12 cellular contexts compared by ENCODE assay signal in the genomic region with DNA sequence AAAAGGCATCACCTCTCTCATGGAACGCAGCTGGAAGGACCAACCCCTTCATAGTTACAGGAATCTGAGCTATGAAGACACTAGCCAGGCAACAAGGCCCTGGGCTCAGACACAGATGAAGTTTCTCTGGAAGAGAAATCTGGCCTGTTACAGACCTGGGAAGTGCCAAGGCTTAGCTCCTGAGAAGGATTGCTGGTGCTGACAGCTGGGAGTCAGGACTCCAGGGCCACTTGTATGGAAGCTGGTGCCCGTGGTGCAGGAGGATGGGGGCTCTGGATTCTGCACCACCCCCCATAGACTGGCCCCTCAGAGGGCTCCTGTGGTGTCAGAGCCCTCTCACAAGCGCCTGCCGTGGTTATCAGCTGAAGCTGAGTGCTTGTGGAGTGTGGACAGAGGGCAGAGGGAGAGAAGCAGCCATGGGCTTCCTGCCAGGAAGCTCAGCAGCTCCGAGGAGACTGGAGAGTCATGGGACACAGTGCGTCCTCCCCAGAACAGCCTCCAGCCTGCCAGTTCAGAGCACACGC.
A peak's percentile ranks its signal among the peaks of the same experiment; 100 is the strongest.
DNase-seq lines count a peak whose midpoint lies in the region; ATAC-seq and TF ChIP-seq lines count a peak whose summit lies in the region.
"Had no signal": no experiment of that assay in that cellular context is flagged by ENCODE, and none has a peak within 500 bp of the region (broad histone marks: within the 10 kb centered on the region; RNA-seq: fewer than 3 reads in every experiment).

No MANE protein-coding gene starts in this region.

- no peak overlapping the region for H2BK120ac ChIP-seq in mesendoderm (ENCODE audit: low read depth, low read length)

- H3K27me3 ChIP-seq in esophagus muscularis mucosa: no peaks in the 10 kb centered on the region
- H3K27me3 ChIP-seq in mesendoderm (ENCODE audit: insufficient read depth, low read length, poor library complexity): no peaks in the 10 kb centered on the region
- no peaks in the 10 kb centered on the region for H3K27me3 ChIP-seq in thoracic aorta (replicated peaks; ENCODE audit: insufficient read depth)
- H3K27me3 ChIP-seq in prostate gland (replicated peaks; ENCODE audit: insufficient read depth): no peaks in the 10 kb centered on the region

- no peak overlapping the region for H2BK5ac ChIP-seq in mesendoderm (ENCODE audit: low read length)

- H2BK15ac ChIP-seq in mesendoderm (replicated peaks; ENCODE audit: low read depth): no peak overlapping the region

- peaks cover 47 to 58% (median 57%) of the 10 kb centered on the region in 4 donors for H3K4me1 ChIP-seq in esophagus muscularis mucosa
- H3K4me1 ChIP-seq in mesendoderm (ENCODE audit: control insufficient read depth, low read depth, low read length): no peaks in the 10 kb centered on the region
- peaks cover 31 to 58% of the 10 kb centered on the region in 2 donors for H3K4me1 ChIP-seq in thoracic aorta (ENCODE audit: control insufficient read depth in 1 of 2, low read depth in 2 of 2)
- H3K4me1 ChIP-seq in prostate gland (replicated peaks): no peaks in the 10 kb centered on the region

- H3K27ac ChIP-seq in esophagus muscularis mucosa (replicated peaks in 1 of 4) (peak overlapping the region; percentile 81 to 88 (median 88)), mesendoderm (ENCODE audit: low read depth, low read length) (no peak overlapping the region), thoracic aorta (peak overlapping the region; percentile 67 to 83), prostate gland (no peak overlapping the region)

- H3K56ac ChIP-seq in mesendoderm (ENCODE audit: low read length): no peak overlapping the region

- ATAC-seq in thoracic aorta (ENCODE audit: insufficient number of reproducible peaks, low FRiP score, low read depth) (no peak), HG02798 (IDR thresholded peaks at IDR 0.05; ENCODE audit: poor library complexity, unreplicated experiment) (no peak)
- ATAC-seq: activated CD4-positive, CD25-positive, alpha-beta regulatory T cell treated with anti-CD3 and anti-CD28 coated beads, Interleukin-2, amount 50 U/mL, for 24 hours had no signal

- no peaks in the 10 kb centered on the region for H3K79me1 ChIP-seq in mesendoderm (ENCODE audit: low read length)

- H3K4me3 ChIP-seq in esophagus muscularis mucosa: no peak overlapping the region
- no peak overlapping the region for H3K4me3 ChIP-seq in mesendoderm (ENCODE audit: low read length)
- no peak overlapping the region for H3K4me3 ChIP-seq in thoracic aorta
- H3K4me3 ChIP-seq in prostate gland: no peak overlapping the region

- no peak overlapping the region for H4K5ac ChIP-seq in mesendoderm (ENCODE audit: low read length)

- H3K36me3 ChIP-seq in esophagus muscularis mucosa (no peaks in the 10 kb centered on the region), mesendoderm (ENCODE audit: control insufficient read depth, insufficient read depth, low read length) (no peaks in the 10 kb centered on the region), thoracic aorta (no peaks in the 10 kb centered on the region), prostate gland (no peaks in the 10 kb centered on the region)

- intact Hi-C loops in esophagus muscularis mucosa (cut with DNase I) (loop anchor here (5.0 kb wide), 4 partner anchors 48 to 333 kb away; a partner anchor contains a TSS), prostate gland (cut with DNase I) (loop anchor here (5.0 kb wide), 2 partner anchors 43 to 57 kb away; no protein-coding TSS in a partner anchor)

- TF ChIP-seq POLR2A in esophagus muscularis mucosa (IDR thresholded peaks at IDR 0.05; ENCODE audit: low read depth): no peak
- no peak for TF ChIP-seq POLR2A in prostate gland (IDR thresholded peaks at IDR 0.05)

- DNase-seq in NCI-H345 (lab: John Stamatoyannopoulos, UW) (peak; percentile 47), NCI-H345 treated with DMSO at 0.1 percent for 48 hours (lab: John Stamatoyannopoulos, UW; ENCODE audit: unreplicated experiment) (no peak), esophagus muscularis mucosa (ENCODE audit: extremely low spot score) (no peak), mesendoderm (no peak), thoracic aorta (ENCODE audit: low spot score) (no peak), HT-29 (ENCODE audit: low spot score) (no peak), prostate gland (ENCODE audit: low spot score) (no peak)
- DNase-seq: ACHN, amygdala, KG1 had no signal

- H3K79me2 ChIP-seq in mesendoderm (ENCODE audit: control insufficient read depth, insufficient read depth, low read length): no peaks in the 10 kb centered on the region

- H3K4me2 ChIP-seq in mesendoderm (ENCODE audit: low read length): no peak overlapping the region

- H2AK5ac ChIP-seq in mesendoderm (ENCODE audit: low read length): peak overlapping the region; percentile 27

- no peak overlapping the region for H4K8ac ChIP-seq in mesendoderm (ENCODE audit: low read depth, low read length)

- TF ChIP-seq CTCF in esophagus muscularis mucosa (IDR thresholded peaks at IDR 0.05): no peak
- no peak for TF ChIP-seq CTCF in thoracic aorta (IDR thresholded peaks at IDR 0.05)
- no peak for TF ChIP-seq CTCF in prostate gland (IDR thresholded peaks at IDR 0.05)

- 35% methylated on average over 4 of the region's 7 CpGs for WGBS in esophagus muscularis mucosa
- no CpG with 5 or more reads among the region's 7 CpGs for WGBS in mesendoderm (ENCODE audit: extremely low coverage, insufficient coverage, low lambda C conversion rate)
- 43% methylated on average over 7 of the region's 7 CpGs for WGBS in prostate gland

- H3K4ac ChIP-seq in mesendoderm (ENCODE audit: low read depth, low read length): no peak overlapping the region

- H3K9me3 ChIP-seq in esophagus muscularis mucosa (no peaks in the 10 kb centered on the region), thoracic aorta (no peaks in the 10 kb centered on the region), prostate gland (no peaks in the 10 kb centered on the region)

- H3K23ac ChIP-seq in mesendoderm (ENCODE audit: low read length): no peak overlapping the region

- H3K18ac ChIP-seq in mesendoderm (ENCODE audit: low read length): no peak overlapping the region

- TF ChIP-seq EP300 in esophagus muscularis mucosa (IDR thresholded peaks at IDR 0.05): no peak

- H3K9ac ChIP-seq in mesendoderm (ENCODE audit: low read length): no peak overlapping the region

Comparison
In these comparisons a context has a peak if more than half of its experiments do, and no peak if none do; other contexts are left out.
1. H3K27ac ChIP-seq: peak in esophagus muscularis mucosa (4 of 4) and thoracic aorta (2 of 2); none in mesendoderm (single experiment) and prostate gland (0 of 2).